ENCODE assay signal across 25 cellular contexts in the genomic region with DNA sequence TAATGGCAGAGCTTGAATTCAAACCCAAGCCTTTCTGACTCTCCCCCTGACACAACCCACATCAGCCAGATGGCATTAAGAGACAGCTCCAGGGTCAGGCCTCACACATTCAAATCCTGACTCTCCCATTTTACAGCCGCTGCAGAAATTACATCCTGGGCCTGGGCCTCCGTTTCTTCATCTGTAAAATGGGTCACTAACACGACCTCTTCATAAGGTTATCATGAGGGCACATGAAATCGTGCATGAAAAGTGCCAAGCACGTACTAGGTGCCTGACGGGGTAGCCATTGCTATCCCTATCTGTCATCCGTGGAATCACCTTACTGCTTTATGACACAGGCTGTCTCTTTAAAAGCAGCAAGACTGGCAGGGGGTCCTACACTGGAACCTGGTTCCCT.
"Had no signal": no experiment of that assay in that cellular context is flagged by ENCODE, and none has a peak within 500 bp of the region (broad histone marks: within the 10 kb centered on the region; RNA-seq: fewer than 3 reads in every experiment).

No MANE protein-coding gene starts in this region.

- H3K4me3 Mint-ChIP-seq: activated CD4-positive, alpha-beta memory T cell treated with anti-CD3 and anti-CD28 coated beads, Interleukin-2, amount 10 ng/mL, durations not matched to agents 7 days and 5 days; activated CD4-positive, alpha-beta T cell treated with anti-CD3 and anti-CD28 coated beads, Interleukin-2, amount 10 ng/mL, durations not matched to agents 7 days and 5 days; activated T-cell treated with anti-CD3 and anti-CD28 coated beads, Interleukin-2, amount 50 U/mL, for 24 hours; endodermal cell; mesothelial cell of epicardium; naive thymus-derived CD8-positive, alpha-beta T cell; neural crest cell; WTC11 had no signal

- H3K9me3 Mint-ChIP-seq: activated CD4-positive, alpha-beta memory T cell treated with anti-CD3 and anti-CD28 coated beads, Interleukin-2, amount 10 ng/mL, durations not matched to agents 7 days and 5 days; activated CD4-positive, alpha-beta T cell treated with anti-CD3 and anti-CD28 coated beads, Interleukin-2, amount 10 ng/mL, durations not matched to agents 7 days and 5 days; activated T-cell treated with anti-CD3 and anti-CD28 coated beads, Interleukin-2, amount 50 U/mL, for 24 hours; endodermal cell; mesothelial cell of epicardium; naive thymus-derived CD8-positive, alpha-beta T cell; neural crest cell; WTC11 had no signal

- H2AFZ ChIP-seq: hepatocyte, parathyroid adenoma had no signal

- H3K27me3 Mint-ChIP-seq: activated CD4-positive, alpha-beta T cell treated with anti-CD3 and anti-CD28 coated beads, Interleukin-2, amount 10 ng/mL, durations not matched to agents 7 days and 5 days had no signal

- H3K79me2 ChIP-seq: hepatocyte, parathyroid adenoma had no signal

- ATAC-seq: naive thymus-derived CD8-positive, alpha-beta T cell had no signal

- FAIRE-seq: urothelium cell line had no signal

- H3K27ac ChIP-seq: esophagus muscularis mucosa, hepatocyte, parathyroid adenoma, right atrium auricular region, spleen had no signal

- H3K4me1 Mint-ChIP-seq: activated CD4-positive, alpha-beta memory T cell treated with anti-CD3 and anti-CD28 coated beads, Interleukin-2, amount 10 ng/mL, durations not matched to agents 7 days and 5 days; activated CD4-positive, alpha-beta T cell treated with anti-CD3 and anti-CD28 coated beads, Interleukin-2, amount 10 ng/mL, durations not matched to agents 7 days and 5 days; mesothelial cell of epicardium had no signal

- H3K4me2 ChIP-seq: hepatocyte had no signal

- H3K36me3 ChIP-seq: esophagus muscularis mucosa, right atrium auricular region, spleen had no signal

- DNase-seq: activated CD4-positive, alpha-beta memory T cell treated with anti-CD3 and anti-CD28 coated beads, Interleukin-2, amount 10 ng/mL, durations not matched to agents 7 days and 5 days; activated CD4-positive, alpha-beta T cell treated with anti-CD3 and anti-CD28 coated beads for 1 hour; activated CD4-positive, alpha-beta T cell treated with anti-CD3 and anti-CD28 coated beads, Interleukin-2, amount 10 ng/mL, durations not matched to agents 7 days and 5 days; activated CD8-positive, alpha-beta memory T cell treated with anti-CD3 and anti-CD28 coated beads, Interleukin-2, amount 50 U/mL, for 48 hours; activated gamma-delta T cell; activated naive CD4-positive, alpha-beta T cell treated with anti-CD3 and anti-CD28 coated beads, Interleukin-2, amount 50 U/mL, for 16 hours; activated T-cell treated with anti-CD3 and anti-CD28 coated beads, Interleukin-2, amount 50 U/mL, for 24 hours; amniotic stem cell; central memory CD4-positive, alpha-beta T cell; foreskin melanocyte; naive thymus-derived CD8-positive, alpha-beta T cell; occipital lobe; spleen; stimulated activated naive CD4-positive, alpha-beta T cell; T-helper 2 cell; trophoblast cell had no signal

- H3K4me1 ChIP-seq: parathyroid adenoma, spleen had no signal

- H3K27ac Mint-ChIP-seq: activated CD4-positive, alpha-beta memory T cell treated with anti-CD3 and anti-CD28 coated beads, Interleukin-2, amount 10 ng/mL, durations not matched to agents 7 days and 5 days; activated CD4-positive, alpha-beta T cell treated with anti-CD3 and anti-CD28 coated beads, Interleukin-2, amount 10 ng/mL, durations not matched to agents 7 days and 5 days; activated T-cell treated with anti-CD3 and anti-CD28 coated beads, Interleukin-2, amount 50 U/mL, for 24 hours; endodermal cell; mesothelial cell of epicardium; WTC11 had no signal

- H3K9ac ChIP-seq: parathyroid adenoma had no signal

- H3K36me3 Mint-ChIP-seq: mesothelial cell of epicardium; naive thymus-derived CD8-positive, alpha-beta T cell; WTC11 had no signal

- H3K27me3 ChIP-seq: hepatocyte, right atrium auricular region had no signal

- H3K9me3 ChIP-seq: esophagus muscularis mucosa, right atrium auricular region, spleen had no signal

- H3K4me3 ChIP-seq: esophagus muscularis mucosa, hepatocyte, right atrium auricular region, spleen had no signal
